ENCODE assay signal across 1 cellular context in the genomic region with DNA sequence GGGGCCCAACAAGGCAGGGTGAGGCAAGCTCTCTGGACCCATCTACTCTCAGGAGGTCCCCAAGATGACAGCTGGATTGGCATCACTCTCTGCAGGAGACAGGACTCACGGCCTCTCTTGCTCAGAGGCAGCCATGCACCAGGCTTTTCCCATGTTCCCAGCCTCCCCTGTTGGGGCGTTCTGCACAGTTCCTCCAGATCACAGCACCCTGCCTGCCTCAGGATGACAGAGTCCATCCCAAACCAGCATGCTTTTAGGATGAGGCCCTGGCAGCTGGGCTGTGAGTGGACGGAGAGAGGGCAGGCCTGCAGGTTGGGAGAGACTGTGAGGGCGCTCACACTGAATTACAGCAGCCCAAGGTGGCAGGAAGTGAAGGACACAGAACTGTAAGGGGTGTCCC.
TF ChIP-seq lines count a peak whose summit lies in the region.

No MANE protein-coding gene starts in this region.

TF ChIP-seq in HepG2, 621 proteins besides CTCF, POLR2A, EP300 and RAD21 (continued from another document):
- TF ChIP-seq, protein P1, sequence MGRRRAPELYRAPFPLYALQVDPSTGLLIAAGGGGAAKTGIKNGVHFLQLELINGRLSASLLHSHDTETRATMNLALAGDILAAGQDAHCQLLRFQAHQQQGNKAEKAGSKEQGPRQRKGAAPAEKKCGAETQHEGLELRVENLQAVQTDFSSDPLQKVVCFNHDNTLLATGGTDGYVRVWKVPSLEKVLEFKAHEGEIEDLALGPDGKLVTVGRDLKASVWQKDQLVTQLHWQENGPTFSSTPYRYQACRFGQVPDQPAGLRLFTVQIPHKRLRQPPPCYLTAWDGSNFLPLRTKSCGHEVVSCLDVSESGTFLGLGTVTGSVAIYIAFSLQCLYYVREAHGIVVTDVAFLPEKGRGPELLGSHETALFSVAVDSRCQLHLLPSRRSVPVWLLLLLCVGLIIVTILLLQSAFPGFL (CRISPR knock-in tag; IDR thresholded peaks at IDR 0.05), result no peak
- 0 out of 2 replicates have a peak, but pooled peaks have one; percentile 33 for TF ChIP-seq EED (CRISPR knock-in tag; IDR thresholded peaks at IDR 0.05)
- no peak for TF ChIP-seq SNAPC4 (CRISPR knock-in tag; IDR thresholded peaks at IDR 0.05)
- TF ChIP-seq REL (CRISPR knock-in tag; conservative IDR thresholded peaks at IDR 0.05), result no peak
- TF ChIP-seq SNRNP70 (IDR thresholded peaks at IDR 0.05; ENCODE audit: low read depth, low read length), result no peak
- TF ChIP-seq TAF1 (CRISPR knock-in tag; IDR thresholded peaks at IDR 0.05), result no peak
- no peak for TF ChIP-seq FOXA1 (IDR thresholded peaks at IDR 0.05)
- TF ChIP-seq FOXA1 (CRISPR knock-in tag; IDR thresholded peaks at IDR 0.05), result no peak
